ENCODE assay signal across 8 cellular contexts in the genomic region with DNA sequence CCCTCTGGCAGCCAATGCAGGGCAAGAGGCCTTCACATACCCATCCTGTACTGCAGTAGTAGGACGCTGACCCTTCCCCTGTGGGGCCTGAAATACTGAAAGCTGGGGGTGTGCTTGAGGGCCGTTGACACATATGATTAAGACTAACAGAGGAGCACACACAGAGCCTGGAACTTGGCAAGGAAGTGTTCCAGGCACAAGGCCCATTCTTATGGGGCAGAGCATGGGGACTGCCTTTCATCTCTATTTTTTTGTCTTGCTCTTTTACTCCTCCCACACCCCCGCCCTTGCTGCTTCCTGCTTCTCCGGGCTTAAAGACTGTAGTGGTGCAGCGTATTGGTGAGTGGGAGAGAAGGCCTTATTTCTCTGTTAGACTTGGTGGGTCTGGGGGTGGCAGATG.
DNase-seq lines count a peak whose midpoint lies in the region; ATAC-seq and TF ChIP-seq lines count a peak whose summit lies in the region.

No MANE protein-coding gene starts in this region.

- H3K9me3 Mint-ChIP-seq in H9 (no peaks in the 10 kb centered on the region), endothelial cell (ENCODE audit: unreplicated experiment) (no peaks in the 10 kb centered on the region), nephron progenitor cell (no peaks in the 10 kb centered on the region)

- no peak overlapping the region for H4K8ac ChIP-seq in H9 (replicated peaks; ENCODE audit: insufficient read length, low read depth, low read length)

- no peaks in the 10 kb centered on the region for H3K23me2 ChIP-seq in H9 (ENCODE audit: insufficient read length, low read depth, low read length, poor library complexity, severe bottlenecking)

- H3K4ac ChIP-seq in H9 (ENCODE audit: low read depth, low read length): no peak overlapping the region

- H3K4me3 Mint-ChIP-seq in H9 (no peak overlapping the region), endothelial cell (ENCODE audit: unreplicated experiment) (no peak overlapping the region), nephron progenitor cell (no peak overlapping the region)

- no peak overlapping the region for H3K4me2 ChIP-seq in H9 (ENCODE audit: insufficient read depth, insufficient read length, low read length)

- no peak overlapping the region for H2AK5ac ChIP-seq in H9 (ENCODE audit: insufficient read length, low read length)

- H3K79me2 ChIP-seq in H9 (ENCODE audit: insufficient read depth, low read length): no peaks in the 10 kb centered on the region

- no CpG with 5 or more reads among the region's 5 CpGs for WGBS in H9 (ENCODE audit: extremely low coverage, insufficient read length, low lambda C conversion rate)

- H2AFZ ChIP-seq in H9 (ENCODE audit: low read length): no peak overlapping the region

- no peak overlapping the region for H4K5ac ChIP-seq in H9 (ENCODE audit: insufficient read length, low read depth, low read length)

- H3K27ac Mint-ChIP-seq in H9 (peak overlapping the region in 2 of 3 experiments; percentile 19 to 81; a peak in 2 of 7 replicates), endothelial cell (ENCODE audit: unreplicated experiment) (peak overlapping the region; percentile 46), nephron progenitor cell (no peak overlapping the region)

- ATAC-seq in HG03139 (IDR thresholded peaks at IDR 0.05; ENCODE audit: unreplicated experiment) (no peak), GM18909 (IDR thresholded peaks at IDR 0.05; ENCODE audit: poor library complexity, unreplicated experiment) (no peak)

- H3K14ac ChIP-seq in H9 (ENCODE audit: insufficient read depth, low read length): no peak overlapping the region

- H4K91ac ChIP-seq in H9 (ENCODE audit: insufficient read length, low read depth, low read length): no peak overlapping the region

- no peaks in the 10 kb centered on the region for H3K4me1 ChIP-seq in H9 (ENCODE audit: insufficient read depth, low read length)

- H2BK15ac ChIP-seq in H9 (ENCODE audit: low read depth, low read length): no peak overlapping the region

- H3K79me1 ChIP-seq in H9 (ENCODE audit: insufficient read depth, low read depth, low read length, poor library complexity, severe bottlenecking): no peaks in the 10 kb centered on the region

- no peak overlapping the region for H2BK20ac ChIP-seq in H9 (ENCODE audit: low read depth, low read length, poor library complexity, severe bottlenecking)

- H3K36me3 Mint-ChIP-seq in H9 (ENCODE audit: insufficient read depth in 1 of 3, low read depth in 3 of 3): no peaks in the 10 kb centered on the region
- no peaks in the 10 kb centered on the region for H3K36me3 Mint-ChIP-seq in endothelial cell (ENCODE audit: low read depth, unreplicated experiment)
- no peaks in the 10 kb centered on the region for H3K36me3 Mint-ChIP-seq in nephron progenitor cell (ENCODE audit: low read depth)

- H3K27ac ChIP-seq in H9 (ENCODE audit: insufficient read length, low read depth, low read length): no peak overlapping the region

- no peak overlapping the region for H3K18ac ChIP-seq in H9 (ENCODE audit: insufficient read length, low read depth, low read length)

- H3K56ac ChIP-seq in H9 (ENCODE audit: insufficient read length, low read depth, low read length): no peak overlapping the region

- no peak overlapping the region for H2BK5ac ChIP-seq in H9 (ENCODE audit: insufficient read length, low read length)

- DNase-seq in H9 (no peak), endothelial cell (ENCODE audit: low spot score) (no peak), nephron progenitor cell (no peak), AG20443 (ENCODE audit: low spot score) (no peak)
- DNase-seq in activated CD8-positive, alpha-beta memory T cell treated with anti-CD3 and anti-CD28 coated beads, Interleukin-2, amount 50 U/mL, for 4 hours: peak; percentile 45
- peak; percentile 21 to 23 for DNase-seq in stimulated activated CD4-positive, alpha-beta T cell treated with anti-CD3 and anti-CD28 coated beads, Interleukin-1b, Interleukin-23, amount 100 ng/mL, for 4 hours (ENCODE audit: low read depth in 2 of 2)

- no peak overlapping the region for H3T11ph ChIP-seq in H9 (ENCODE audit: low read length)

- no peak overlapping the region for H3K23ac ChIP-seq in H9 (ENCODE audit: insufficient read length, low read depth, low read length)

- H3K9me3 ChIP-seq in H9 (ENCODE audit: control insufficient read depth, low read depth, low read length): no peaks in the 10 kb centered on the region

- no peaks in the 10 kb centered on the region for H4K20me1 ChIP-seq in H9 (ENCODE audit: control insufficient read depth, insufficient read depth, insufficient read length)

- H3K27me3 ChIP-seq in H9 (ENCODE audit: insufficient read depth, low read length): no peaks in the 10 kb centered on the region

- H3K27me3 Mint-ChIP-seq in H9 (ENCODE audit: low read depth) (no peaks in the 10 kb centered on the region), endothelial cell (ENCODE audit: unreplicated experiment) (no peaks in the 10 kb centered on the region), nephron progenitor cell (ENCODE audit: low read depth, poor library complexity) (no peaks in the 10 kb centered on the region)

- H3K9ac ChIP-seq in H9 (ENCODE audit: extremely low read depth, insufficient read length, low read length): no peak overlapping the region

- H2BK120ac ChIP-seq in H9 (ENCODE audit: low read depth, low read length, poor library complexity, severe bottlenecking): no peak overlapping the region

- H3K4me1 Mint-ChIP-seq in H9 (peaks cover 9 to 13% of the 10 kb centered on the region in 2 experiments), endothelial cell (ENCODE audit: unreplicated experiment) (peaks cover 30% of the 10 kb centered on the region), nephron progenitor cell (peaks cover 9% of the 10 kb centered on the region)

- TF ChIP-seq CTCF in H9 (conservative IDR thresholded peaks at IDR 0.05): no peak
- TF ChIP-seq CTCF in endothelial cell (IDR thresholded peaks at IDR 0.05; ENCODE audit: unreplicated experiment): no peak
- TF ChIP-seq CTCF in nephron progenitor cell (IDR thresholded peaks at IDR 0.05): no peak

- H2BK12ac ChIP-seq in H9 (ENCODE audit: insufficient read length, low read depth, low read length): no peak overlapping the region

Comparison
In these comparisons a context has a peak if more than half of its experiments do, and no peak if none do; other contexts are left out.
1. DNase-seq: peak in activated CD8-positive, alpha-beta memory T cell treated with anti-CD3 and anti-CD28 coated beads, Interleukin-2, amount 50 U/mL, for 4 hours (single experiment) and stimulated activated CD4-positive, alpha-beta T cell treated with anti-CD3 and anti-CD28 coated beads, Interleukin-1b, Interleukin-23, amount 100 ng/mL, for 4 hours (2 of 2); none in H9 (single experiment), endothelial cell (single experiment), nephron progenitor cell (single experiment) and AG20443 (single experiment).